Comparison of ENCODE assay signal across 16 cellular contexts in genomic region chr16:80703391-80704071, GRCh38.
DNase-seq lines count a peak whose midpoint lies in the region; ATAC-seq, FAIRE-seq and TF ChIP-seq lines count a peak whose summit lies in the region.
"Had no signal": no experiment of that assay in that cellular context is flagged by ENCODE, and none has a peak within 500 bp of the region (broad histone marks: within the 10 kb centered on the region; RNA-seq: fewer than 3 reads in every experiment).

No MANE protein-coding gene starts in this region.

- no peaks in the 10 kb centered on the region for H3K36me3 Mint-ChIP-seq in osteocyte (ENCODE audit: unreplicated experiment)
- H3K36me3 Mint-ChIP-seq in CD8-positive, alpha-beta T cell, result no peaks in the 10 kb centered on the region

- H3K9me3 Mint-ChIP-seq in osteocyte (ENCODE audit: unreplicated experiment), result peaks cover 20% of the 10 kb centered on the region
- peaks cover 6% of the 10 kb centered on the region for H3K9me3 Mint-ChIP-seq in CD8-positive, alpha-beta T cell
- H3K9me3 Mint-ChIP-seq: GM23338 had no signal

- peak; percentile 65 for FAIRE-seq in HTR-8/SVneo (lab: Jason Lieb, UNC)
- FAIRE-seq: GM12878, GM18507 had no signal

- no peak for DNase-seq in HTR-8/SVneo (ENCODE audit: insufficient read length, low spot score)
- peak; percentile 16 for DNase-seq in lung (ENCODE audit: low spot score)
- DNase-seq in osteocyte (ENCODE audit: extremely low spot score, unreplicated experiment), result peak; percentile 77
- no peak for DNase-seq in CD8-positive, alpha-beta T cell
- DNase-seq in caudate nucleus (lab: John Stamatoyannopoulos, UW), result no peak
- DNase-seq in PC-3, result no peak
- DNase-seq: ACHN; CD4-positive, alpha-beta T cell; DMS79; H7 had no signal

- H3K9me2 ChIP-seq in PC-3 (replicated peaks; ENCODE audit: low read length), result no peaks in the 10 kb centered on the region

- H3K4me3 Mint-ChIP-seq in osteocyte (ENCODE audit: unreplicated experiment), result no peak overlapping the region
- no peak overlapping the region for H3K4me3 Mint-ChIP-seq in CD8-positive, alpha-beta T cell
- H3K4me3 Mint-ChIP-seq: CD4-positive, alpha-beta T cell; GM23338 had no signal

- no peak overlapping the region for H2AFZ ChIP-seq in PC-3 (ENCODE audit: low read length)
- H2AFZ ChIP-seq: GM23338 had no signal

- no TSS peak for BruUV-seq in PC-3 (replicated peaks; lab: Mats Ljungman, UMichigan)

- H3K4me1 ChIP-seq in duodenal mucosa (ENCODE audit: control insufficient read depth in 1 of 2, insufficient read depth in 2 of 2, low read length in 2 of 2) (peaks cover 11 to 32% of the 10 kb centered on the region in 2 donors), lung (ENCODE audit: control insufficient read depth in 2 of 2, insufficient read depth in 2 of 2, low read length in 2 of 2) (no peaks in the 10 kb centered on the region), PC-3 (ENCODE audit: insufficient read depth, low read length) (no peaks in the 10 kb centered on the region)
- H3K4me1 ChIP-seq in CD8-positive, alpha-beta T cell (ENCODE audit: insufficient read depth, low read length), result no peaks in the 10 kb centered on the region

- intact Hi-C loops in CD8-positive, alpha-beta T cell (cut with DNase I, micrococcal nuclease), result no loop called here
- intact Hi-C loops in PC-3 (cut with micrococcal nuclease), result no loop called here

- H3K4me3 ChIP-seq in duodenal mucosa (ENCODE audit: low read depth in 1 of 2, low read length in 2 of 2), result peak overlapping the region in 1 of 2 donors; percentile 4
- no peak overlapping the region for H3K4me3 ChIP-seq in lung
- H3K4me3 ChIP-seq in CD8-positive, alpha-beta T cell (ENCODE audit: low read depth, low read length), result no peak overlapping the region
- no peak overlapping the region for H3K4me3 ChIP-seq in PC-3 (ENCODE audit: low read length)
- H3K4me3 ChIP-seq: BLaER1 treated with 17β-estradiol and CSF1 and Interleukin-3, amounts not matched to agents 10 nM and 100 nM; GM12878; GM23338 had no signal

- H3K27ac Mint-ChIP-seq in osteocyte (ENCODE audit: unreplicated experiment), result no peak overlapping the region
- H3K27ac Mint-ChIP-seq in CD8-positive, alpha-beta T cell, result no peak overlapping the region
- H3K27ac Mint-ChIP-seq: CD4-positive, alpha-beta T cell; GM23338 had no signal

- peak overlapping the region; percentile 80 for H3K27ac ChIP-seq in duodenal mucosa (ENCODE audit: low read depth, low read length)
- H3K27ac ChIP-seq in lung (ENCODE audit: low read depth in 1 of 2, low read length in 1 of 2), result no peak overlapping the region
- no peak overlapping the region for H3K27ac ChIP-seq in CD8-positive, alpha-beta T cell (ENCODE audit: low read depth, low read length)
- no peak overlapping the region for H3K27ac ChIP-seq in caudate nucleus (ENCODE audit: low read depth, low read length)
- H3K27ac ChIP-seq in PC-3 (ENCODE audit: low read length), result no peak overlapping the region
- H3K27ac ChIP-seq: BLaER1 treated with 17β-estradiol and CSF1 and Interleukin-3, amounts not matched to agents 10 nM and 100 nM had no signal

- POLR2A ChIA-PET in CD8-positive, alpha-beta T cell (lab: Charles Lee), result no interaction called here
- POLR2A ChIA-PET in PC-3 (lab: Charles Lee; ENCODE audit: unreplicated experiment), result no interaction called here

- no peaks in the 10 kb centered on the region for H3K9me3 ChIP-seq in duodenal mucosa (ENCODE audit: control insufficient read depth in 1 of 2, low read length in 2 of 2)
- peaks cover 0 to 2% of the 10 kb centered on the region in 2 donors for H3K9me3 ChIP-seq in lung (ENCODE audit: control insufficient read depth in 2 of 2, insufficient read depth in 1 of 2, low read length in 1 of 2)
- no peaks in the 10 kb centered on the region for H3K9me3 ChIP-seq in CD8-positive, alpha-beta T cell (ENCODE audit: low read length)
- H3K9me3 ChIP-seq in PC-3 (ENCODE audit: low read length), result no peaks in the 10 kb centered on the region

- TF ChIP-seq CTCF in lung (IDR thresholded peaks at IDR 0.05; ENCODE audit: control extremely low read depth, extremely low read depth) (no peak), osteocyte (IDR thresholded peaks at IDR 0.05) (no peak), PC-3 (conservative IDR thresholded peaks at IDR 0.05; ENCODE audit: low read depth, low read length) (no peak)
- no peak for TF ChIP-seq CTCF in CD8-positive, alpha-beta T cell (IDR thresholded peaks at IDR 0.05)

- H3K4me2 ChIP-seq in PC-3 (ENCODE audit: low read length), result no peak overlapping the region
- H3K4me2 ChIP-seq: BLaER1 treated with 17β-estradiol and CSF1 and Interleukin-3, amounts not matched to agents 10 nM and 100 nM; GM23338 had no signal

- H4K20me1 ChIP-seq in PC-3 (ENCODE audit: low read length), result no peaks in the 10 kb centered on the region

- H3K9ac ChIP-seq in duodenal mucosa (ENCODE audit: low read depth in 1 of 2, low read length in 2 of 2), result peak overlapping the region in 1 of 2 donors; percentile 40
- no peak overlapping the region for H3K9ac ChIP-seq in PC-3 (ENCODE audit: low read length)
- H3K9ac ChIP-seq: BLaER1 treated with 17β-estradiol and CSF1 and Interleukin-3, amounts not matched to agents 10 nM and 100 nM had no signal

- no peaks in the 10 kb centered on the region for H3K27me3 Mint-ChIP-seq in osteocyte (ENCODE audit: unreplicated experiment)
- no peaks in the 10 kb centered on the region for H3K27me3 Mint-ChIP-seq in CD8-positive, alpha-beta T cell (ENCODE audit: low read depth)
- H3K27me3 Mint-ChIP-seq: CD4-positive, alpha-beta T cell had no signal

- CTCF ChIA-PET in CD8-positive, alpha-beta T cell (lab: Charles Lee), result no interaction called here
- CTCF ChIA-PET in PC-3 (lab: Charles Lee), result no interaction called here

- no peaks in the 10 kb centered on the region for H3K79me2 ChIP-seq in PC-3 (ENCODE audit: low read length)

- H3K36me3 ChIP-seq in duodenal mucosa (ENCODE audit: control insufficient read depth in 1 of 2, insufficient read depth in 2 of 2, low read length in 2 of 2), result peaks cover 0 to 3% of the 10 kb centered on the region in 2 donors
- H3K36me3 ChIP-seq in lung (ENCODE audit: control insufficient read depth in 2 of 2, insufficient read depth in 2 of 2, low read length in 2 of 2), result no peaks in the 10 kb centered on the region
- H3K36me3 ChIP-seq in CD8-positive, alpha-beta T cell (ENCODE audit: insufficient read depth, low read length), result no peaks in the 10 kb centered on the region
- H3K36me3 ChIP-seq in PC-3 (ENCODE audit: low read depth, low read length), result no peaks in the 10 kb centered on the region

- 97% methylated on average over 8 of the region's 8 CpGs for WGBS in lung, 2 donors

- no peaks in the 10 kb centered on the region for H3F3A ChIP-seq in PC-3 (ENCODE audit: low read length, unreplicated experiment)

- no peaks in the 10 kb centered on the region for H3K27me3 ChIP-seq in duodenal mucosa (ENCODE audit: control insufficient read depth in 1 of 2, insufficient read depth in 2 of 2, low read length in 2 of 2)
- H3K27me3 ChIP-seq in lung (ENCODE audit: control insufficient read depth, insufficient read depth), result no peaks in the 10 kb centered on the region
- H3K27me3 ChIP-seq in CD8-positive, alpha-beta T cell (ENCODE audit: insufficient read depth, low read length), result no peaks in the 10 kb centered on the region
- no peaks in the 10 kb centered on the region for H3K27me3 ChIP-seq in PC-3 (ENCODE audit: low read length)
- H3K27me3 ChIP-seq: BLaER1 treated with 17β-estradiol and CSF1 and Interleukin-3, amounts not matched to agents 10 nM and 100 nM had no signal

- no peaks in the 10 kb centered on the region for H3K4me1 Mint-ChIP-seq in osteocyte (ENCODE audit: unreplicated experiment)
- H3K4me1 Mint-ChIP-seq in CD8-positive, alpha-beta T cell (ENCODE audit: low read depth), result peaks cover 14% of the 10 kb centered on the region

- ATAC-seq in lung (ENCODE audit: insufficient read depth, low FRiP score) (no peak), GM18520 (IDR thresholded peaks at IDR 0.05; ENCODE audit: unreplicated experiment) (no peak), PC-3 (no peak)
- no peak for ATAC-seq in CD8-positive, alpha-beta T cell
- ATAC-seq: GM12878, GM23338 had no signal

Comparison
In these comparisons a context has a peak if more than half of its experiments do, and no peak if none do; other contexts are left out.
1. DNase-seq: peak in lung (single experiment) and osteocyte (single experiment); none in HTR-8/SVneo (single experiment), CD8-positive, alpha-beta T cell (0 of 7), caudate nucleus (0 of 61) and PC-3 (single experiment).